In genomic region chr4:14079601-14080000, GRCh38 we compare ENCODE assay signal across 20 cellular contexts.
DNase-seq lines count a peak whose midpoint lies in the region; ATAC-seq and TF ChIP-seq lines count a peak whose summit lies in the region.
"Had no signal": no experiment of that assay in that cellular context is flagged by ENCODE, and none has a peak within 500 bp of the region (broad histone marks: within the 10 kb centered on the region; RNA-seq: fewer than 3 reads in every experiment).

No MANE protein-coding gene starts in this region.

- H3K4me3 ChIP-seq in OCI-LY3 (ENCODE audit: low read length) (no peak overlapping the region), BE2C (ENCODE audit: low read depth, low read length) (no peak overlapping the region)
- H3K4me3 ChIP-seq: BLaER1, GM23338 had no signal

- peak overlapping the region; percentile 71 for H3K27ac ChIP-seq in OCI-LY3 (ENCODE audit: low read length)
- H3K27ac ChIP-seq: BLaER1, C4-2B had no signal

- H3K36me3 Mint-ChIP-seq in activated naive CD4-positive, alpha-beta T cell treated with anti-CD3 and anti-CD28 coated beads, Interleukin-2, amount 50 U/mL, for 72 hours, result no peaks in the 10 kb centered on the region
- H3K36me3 Mint-ChIP-seq in stimulated activated effector memory CD8-positive, alpha-beta T cell treated with anti-CD3 and anti-CD28 coated beads, Interleukin-12 subunit alpha, Interleukin-12 subunit beta, amount 100 ng/mL, for 72 hours, result no peaks in the 10 kb centered on the region
- no peaks in the 10 kb centered on the region for H3K36me3 Mint-ChIP-seq in Calu3 (ENCODE audit: insufficient read depth, unreplicated experiment)
- H3K36me3 Mint-ChIP-seq: CD4-positive, CD25-positive, alpha-beta regulatory T cell; CD8-positive, alpha-beta T cell had no signal

- CTCF ChIA-PET in Calu3 (lab: Charles Lee), result no interaction called here

- H3K9me3 Mint-ChIP-seq in activated naive CD4-positive, alpha-beta T cell treated with anti-CD3 and anti-CD28 coated beads, Interleukin-2, amount 50 U/mL, for 72 hours, result peaks cover 0 to 12% of the 10 kb centered on the region in 2 donors
- peaks cover 4% of the 10 kb centered on the region for H3K9me3 Mint-ChIP-seq in stimulated activated effector memory CD8-positive, alpha-beta T cell treated with anti-CD3 and anti-CD28 coated beads, Interleukin-12 subunit alpha, Interleukin-12 subunit beta, amount 100 ng/mL, for 72 hours
- peaks cover 2% of the 10 kb centered on the region for H3K9me3 Mint-ChIP-seq in Calu3 (ENCODE audit: low read depth, unreplicated experiment)
- H3K9me3 Mint-ChIP-seq: CD8-positive, alpha-beta T cell; H9 had no signal

- H4K20me1 ChIP-seq in OCI-LY3 (ENCODE audit: insufficient read depth, low read length), result no peaks in the 10 kb centered on the region
- H4K20me1 ChIP-seq: BLaER1 had no signal

- H3K4me1 ChIP-seq in OCI-LY3 (ENCODE audit: low read length), result peaks cover 46% of the 10 kb centered on the region
- H3K4me1 ChIP-seq in BE2C, result no peaks in the 10 kb centered on the region
- H3K4me1 ChIP-seq: BLaER1, Caco-2 had no signal

- no peak overlapping the region for H3K27ac Mint-ChIP-seq in activated naive CD4-positive, alpha-beta T cell treated with anti-CD3 and anti-CD28 coated beads, Interleukin-2, amount 50 U/mL, for 72 hours
- H3K27ac Mint-ChIP-seq in stimulated activated effector memory CD8-positive, alpha-beta T cell treated with anti-CD3 and anti-CD28 coated beads, Interleukin-12 subunit alpha, Interleukin-12 subunit beta, amount 100 ng/mL, for 72 hours, result no peak overlapping the region
- no peak overlapping the region for H3K27ac Mint-ChIP-seq in Calu3 (ENCODE audit: unreplicated experiment)
- H3K27ac Mint-ChIP-seq: CD4-positive, CD25-positive, alpha-beta regulatory T cell; CD8-positive, alpha-beta T cell; GM23338; H9 had no signal

- TF ChIP-seq CTCF in OCI-LY3 (IDR thresholded peaks at IDR 0.05; ENCODE audit: low read depth, low read length) (no peak), BE2C (IDR thresholded peaks at IDR 0.05; ENCODE audit: low read depth, low read length) (no peak), Calu3 (IDR thresholded peaks at IDR 0.05; ENCODE audit: unreplicated experiment) (no peak)

- H3K4me2 ChIP-seq in OCI-LY3 (ENCODE audit: low read length), result peak overlapping the region; percentile 60
- H3K4me2 ChIP-seq: BLaER1, GM23338 had no signal

- no peak for DNase-seq in activated naive CD4-positive, alpha-beta T cell treated with anti-CD3 and anti-CD28 coated beads, Interleukin-2, amount 50 U/mL, for 72 hours (ENCODE audit: low spot score in 2 of 2)
- no peak for DNase-seq in activated naive CD4-positive, alpha-beta T cell treated with anti-CD3 and anti-CD28 coated beads, Interleukin-2, amount 50 U/mL, for 16 hours
- no peak for DNase-seq in stimulated activated effector memory CD8-positive, alpha-beta T cell treated with anti-CD3 and anti-CD28 coated beads, Interleukin-12 subunit alpha, Interleukin-12 subunit beta, amount 100 ng/mL, for 72 hours (ENCODE audit: low spot score in 2 of 2)
- DNase-seq in SHP77 treated with DMSO at 0.1 percent for 48 hours (lab: John Stamatoyannopoulos, UW) (no peak), BE2C (no peak), Calu3 (no peak)
- DNase-seq: Caco-2; CD4-positive, CD25-positive, alpha-beta regulatory T cell; CD8-positive, alpha-beta T cell; DMS 273 treated with DMSO at 0.1 percent for 48 hours; DMS53; DMS79 treated with DMSO at 0.1 percent for 48 hours; GF-D8; H9 had no signal

- H3K9me3 ChIP-seq in OCI-LY3 (ENCODE audit: insufficient read depth, low read length) (peaks cover 3% of the 10 kb centered on the region; the same call in 1 of the 2 replicates), BE2C (no peaks in the 10 kb centered on the region)
- H3K9me3 ChIP-seq: BLaER1, Caco-2 had no signal

- ATAC-seq in activated naive CD4-positive, alpha-beta T cell treated with anti-CD3 and anti-CD28 coated beads, Interleukin-2, amount 50 U/mL, for 72 hours, result peak; percentile 39 to 97
- ATAC-seq in GM18907 (IDR thresholded peaks at IDR 0.05; ENCODE audit: unreplicated experiment), result peak; percentile 53
- ATAC-seq in stimulated activated effector memory CD8-positive, alpha-beta T cell treated with anti-CD3 and anti-CD28 coated beads, Interleukin-12 subunit alpha, Interleukin-12 subunit beta, amount 100 ng/mL, for 72 hours, result peak; percentile 21
- ATAC-seq: CD8-positive, alpha-beta T cell; GM23338; HCT116 had no signal

- no peaks in the 10 kb centered on the region for H3K4me1 Mint-ChIP-seq in stimulated activated effector memory CD8-positive, alpha-beta T cell treated with anti-CD3 and anti-CD28 coated beads, Interleukin-12 subunit alpha, Interleukin-12 subunit beta, amount 100 ng/mL, for 72 hours
- H3K4me1 Mint-ChIP-seq in Calu3 (ENCODE audit: low read depth, unreplicated experiment), result no peaks in the 10 kb centered on the region
- H3K4me1 Mint-ChIP-seq: CD4-positive, CD25-positive, alpha-beta regulatory T cell had no signal

- H3K27me3 Mint-ChIP-seq in Calu3 (ENCODE audit: unreplicated experiment), result no peaks in the 10 kb centered on the region
- H3K27me3 Mint-ChIP-seq: CD4-positive, CD25-positive, alpha-beta regulatory T cell had no signal

- no peak overlapping the region for H3K4me3 Mint-ChIP-seq in stimulated activated effector memory CD8-positive, alpha-beta T cell treated with anti-CD3 and anti-CD28 coated beads, Interleukin-12 subunit alpha, Interleukin-12 subunit beta, amount 100 ng/mL, for 72 hours
- H3K4me3 Mint-ChIP-seq in Calu3 (ENCODE audit: low read depth, unreplicated experiment), result no peak overlapping the region
- H3K4me3 Mint-ChIP-seq: CD4-positive, CD25-positive, alpha-beta regulatory T cell; CD8-positive, alpha-beta T cell; GM23338; H9 had no signal

- BruUV-seq in Calu3 (replicated peaks; lab: Mats Ljungman, UMichigan), result no TSS peak

- H3K27me3 ChIP-seq in OCI-LY3 (ENCODE audit: low read depth, low read length) (no peaks in the 10 kb centered on the region), BE2C (no peaks in the 10 kb centered on the region)
- H3K27me3 ChIP-seq: BLaER1 had no signal

- intact Hi-C loops in Calu3 (cut with micrococcal nuclease; ENCODE audit: unreplicated experiment), result no loop called here

- no peaks in the 10 kb centered on the region for H3K79me2 ChIP-seq in OCI-LY3 (ENCODE audit: low read length)

- H3K9ac ChIP-seq in OCI-LY3 (ENCODE audit: low read length), result peak overlapping the region; percentile 16; the same call in 1 of the 2 replicates
- H3K9ac ChIP-seq: BLaER1 had no signal

- H3K36me3 ChIP-seq in OCI-LY3 (replicated peaks; ENCODE audit: low read depth, low read length) (peaks cover 4% of the 10 kb centered on the region), BE2C (no peaks in the 10 kb centered on the region)
- H3K36me3 ChIP-seq: BLaER1 had no signal

- H2AFZ ChIP-seq in OCI-LY3 (ENCODE audit: low read depth, low read length), result no peak overlapping the region
- H2AFZ ChIP-seq: GM23338 had no signal
